Comparison of ENCODE assay signal across 9 cellular contexts in the genomic region with DNA sequence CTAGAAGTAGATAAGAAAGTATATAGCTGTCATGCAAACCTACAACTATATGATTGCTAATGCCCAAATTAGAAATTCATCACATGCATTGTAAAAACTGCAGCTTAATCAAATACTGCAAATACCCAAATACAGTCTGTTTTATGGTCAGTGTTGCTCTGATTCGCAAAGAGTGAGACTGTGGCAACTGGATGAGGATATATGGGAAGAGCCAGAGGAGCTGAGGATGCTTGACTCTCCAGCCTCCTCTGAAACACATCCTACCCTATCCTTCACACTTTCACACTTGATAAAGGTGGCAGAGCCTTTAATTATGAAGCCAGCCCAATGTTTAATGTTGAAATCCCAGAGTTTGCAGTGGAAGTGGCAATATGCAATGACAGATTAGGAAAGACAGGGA. TPM values are rescaled to one million over a fixed set of nuclear protein-coding genes. Genes with fewer than 3 reads are reported as not detected.
"Had no signal": no experiment of that assay in that cellular context is flagged by ENCODE, and none has a peak within 500 bp of the region (broad histone marks: within the 10 kb centered on the region; RNA-seq: fewer than 3 reads in every experiment).

No MANE protein-coding gene starts in this region.

- FAIRE-seq: G401.6, GM12878, GM12891, GM12892, GM18507, GM19239 had no signal

- ATAC-seq: GM12878 had no signal

- DNase-seq: GDM1, GF-D8 had no signal

- H3K4me3 ChIP-seq: GM12878 had no signal

RNA-seq across cellular contexts. Expression of gene OR2AT4, which starts 21.9 kb away (rescaled TPM):
- total RNA-seq: G401, GM12878 had no signal

RNA-seq across cellular contexts. Expression of gene SLCO2B1, which starts 32.3 kb away (rescaled TPM):
- total RNA-seq: G401 had no signal
